Comparison of ENCODE assay signal across 1 cellular context in the genomic region with DNA sequence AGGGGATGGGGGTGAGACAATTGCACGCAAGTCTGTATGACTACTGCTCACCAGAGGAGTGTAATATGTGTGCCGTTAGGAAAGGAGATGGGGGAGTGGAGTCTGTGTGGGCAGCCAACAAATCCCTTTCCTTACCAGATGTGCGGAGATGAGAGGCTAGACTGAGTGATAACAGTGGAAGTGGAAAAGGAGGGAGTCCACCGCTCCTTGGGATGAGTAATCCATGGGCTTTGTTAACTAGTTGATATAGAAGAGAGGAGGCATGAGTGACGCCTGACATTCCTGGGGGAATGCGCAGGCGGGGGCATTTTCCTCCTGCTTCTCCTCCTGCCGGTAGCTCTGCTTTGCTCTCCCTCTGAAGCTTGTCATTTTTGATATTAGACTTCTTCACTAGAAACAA.
TF ChIP-seq lines count a peak whose summit lies in the region.

No MANE protein-coding gene starts in this region.

TF ChIP-seq in GM23338, 12 proteins besides CTCF, POLR2A, EP300 and RAD21:
- TF ChIP-seq JUNB (IDR thresholded peaks at IDR 0.05; ENCODE audit: unreplicated experiment) (no peak), CREB1 (CRISPR knock-in tag; IDR thresholded peaks at IDR 0.05; ENCODE audit: low read depth) (no peak), ZNF331 (CRISPR knock-in tag; IDR thresholded peaks at IDR 0.05; ENCODE audit: low read depth) (no peak), EZH2 (IDR thresholded peaks at IDR 0.05; ENCODE audit: low read depth, unreplicated experiment) (no peak), NANOG (IDR thresholded peaks at IDR 0.05; ENCODE audit: borderline replicate concordance) (no peak), STAT1 (IDR thresholded peaks at IDR 0.05; ENCODE audit: unreplicated experiment) (no peak), EZH2phosphoT487 (IDR thresholded peaks at IDR 0.05; ENCODE audit: unreplicated experiment) (no peak)
- TF ChIP-seq, protein P1, sequence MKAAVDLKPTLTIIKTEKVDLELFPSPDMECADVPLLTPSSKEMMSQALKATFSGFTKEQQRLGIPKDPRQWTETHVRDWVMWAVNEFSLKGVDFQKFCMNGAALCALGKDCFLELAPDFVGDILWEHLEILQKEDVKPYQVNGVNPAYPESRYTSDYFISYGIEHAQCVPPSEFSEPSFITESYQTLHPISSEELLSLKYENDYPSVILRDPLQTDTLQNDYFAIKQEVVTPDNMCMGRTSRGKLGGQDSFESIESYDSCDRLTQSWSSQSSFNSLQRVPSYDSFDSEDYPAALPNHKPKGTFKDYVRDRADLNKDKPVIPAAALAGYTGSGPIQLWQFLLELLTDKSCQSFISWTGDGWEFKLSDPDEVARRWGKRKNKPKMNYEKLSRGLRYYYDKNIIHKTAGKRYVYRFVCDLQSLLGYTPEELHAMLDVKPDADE (IDR thresholded peaks at IDR 0.05): no peak
- TF ChIP-seq, protein P2, sequence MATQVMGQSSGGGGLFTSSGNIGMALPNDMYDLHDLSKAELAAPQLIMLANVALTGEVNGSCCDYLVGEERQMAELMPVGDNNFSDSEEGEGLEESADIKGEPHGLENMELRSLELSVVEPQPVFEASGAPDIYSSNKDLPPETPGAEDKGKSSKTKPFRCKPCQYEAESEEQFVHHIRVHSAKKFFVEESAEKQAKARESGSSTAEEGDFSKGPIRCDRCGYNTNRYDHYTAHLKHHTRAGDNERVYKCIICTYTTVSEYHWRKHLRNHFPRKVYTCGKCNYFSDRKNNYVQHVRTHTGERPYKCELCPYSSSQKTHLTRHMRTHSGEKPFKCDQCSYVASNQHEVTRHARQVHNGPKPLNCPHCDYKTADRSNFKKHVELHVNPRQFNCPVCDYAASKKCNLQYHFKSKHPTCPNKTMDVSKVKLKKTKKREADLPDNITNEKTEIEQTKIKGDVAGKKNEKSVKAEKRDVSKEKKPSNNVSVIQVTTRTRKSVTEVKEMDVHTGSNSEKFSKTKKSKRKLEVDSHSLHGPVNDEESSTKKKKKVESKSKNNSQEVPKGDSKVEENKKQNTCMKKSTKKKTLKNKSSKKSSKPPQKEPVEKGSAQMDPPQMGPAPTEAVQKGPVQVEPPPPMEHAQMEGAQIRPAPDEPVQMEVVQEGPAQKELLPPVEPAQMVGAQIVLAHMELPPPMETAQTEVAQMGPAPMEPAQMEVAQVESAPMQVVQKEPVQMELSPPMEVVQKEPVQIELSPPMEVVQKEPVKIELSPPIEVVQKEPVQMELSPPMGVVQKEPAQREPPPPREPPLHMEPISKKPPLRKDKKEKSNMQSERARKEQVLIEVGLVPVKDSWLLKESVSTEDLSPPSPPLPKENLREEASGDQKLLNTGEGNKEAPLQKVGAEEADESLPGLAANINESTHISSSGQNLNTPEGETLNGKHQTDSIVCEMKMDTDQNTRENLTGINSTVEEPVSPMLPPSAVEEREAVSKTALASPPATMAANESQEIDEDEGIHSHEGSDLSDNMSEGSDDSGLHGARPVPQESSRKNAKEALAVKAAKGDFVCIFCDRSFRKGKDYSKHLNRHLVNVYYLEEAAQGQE (IDR thresholded peaks at IDR 0.05; ENCODE audit: unreplicated experiment): no peak
TF ChIP-seq in GM23338: peak in this region for 0.
